ENCODE assay signal across 1 cellular context in the genomic region with DNA sequence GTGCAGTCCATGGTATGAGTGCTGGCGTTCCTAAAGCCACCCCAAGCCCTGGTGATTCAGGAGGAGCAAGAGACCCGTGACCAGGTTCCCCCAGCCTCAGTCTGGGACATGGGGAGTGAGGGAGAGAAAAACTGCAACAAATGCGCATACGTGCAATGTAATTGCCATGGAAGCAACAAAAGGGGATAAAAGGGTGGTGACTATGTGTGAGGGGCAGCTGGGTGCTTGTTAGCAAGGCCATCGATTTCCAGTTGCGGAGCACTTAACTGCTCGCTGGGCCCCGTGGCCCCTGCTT.
TF ChIP-seq lines count a peak whose summit lies in the region.

No MANE protein-coding gene starts in this region.

TF ChIP-seq in WTC11, 78 proteins besides CTCF, POLR2A, EP300 and RAD21 (continued from another document):
- TF ChIP-seq, protein P1, sequence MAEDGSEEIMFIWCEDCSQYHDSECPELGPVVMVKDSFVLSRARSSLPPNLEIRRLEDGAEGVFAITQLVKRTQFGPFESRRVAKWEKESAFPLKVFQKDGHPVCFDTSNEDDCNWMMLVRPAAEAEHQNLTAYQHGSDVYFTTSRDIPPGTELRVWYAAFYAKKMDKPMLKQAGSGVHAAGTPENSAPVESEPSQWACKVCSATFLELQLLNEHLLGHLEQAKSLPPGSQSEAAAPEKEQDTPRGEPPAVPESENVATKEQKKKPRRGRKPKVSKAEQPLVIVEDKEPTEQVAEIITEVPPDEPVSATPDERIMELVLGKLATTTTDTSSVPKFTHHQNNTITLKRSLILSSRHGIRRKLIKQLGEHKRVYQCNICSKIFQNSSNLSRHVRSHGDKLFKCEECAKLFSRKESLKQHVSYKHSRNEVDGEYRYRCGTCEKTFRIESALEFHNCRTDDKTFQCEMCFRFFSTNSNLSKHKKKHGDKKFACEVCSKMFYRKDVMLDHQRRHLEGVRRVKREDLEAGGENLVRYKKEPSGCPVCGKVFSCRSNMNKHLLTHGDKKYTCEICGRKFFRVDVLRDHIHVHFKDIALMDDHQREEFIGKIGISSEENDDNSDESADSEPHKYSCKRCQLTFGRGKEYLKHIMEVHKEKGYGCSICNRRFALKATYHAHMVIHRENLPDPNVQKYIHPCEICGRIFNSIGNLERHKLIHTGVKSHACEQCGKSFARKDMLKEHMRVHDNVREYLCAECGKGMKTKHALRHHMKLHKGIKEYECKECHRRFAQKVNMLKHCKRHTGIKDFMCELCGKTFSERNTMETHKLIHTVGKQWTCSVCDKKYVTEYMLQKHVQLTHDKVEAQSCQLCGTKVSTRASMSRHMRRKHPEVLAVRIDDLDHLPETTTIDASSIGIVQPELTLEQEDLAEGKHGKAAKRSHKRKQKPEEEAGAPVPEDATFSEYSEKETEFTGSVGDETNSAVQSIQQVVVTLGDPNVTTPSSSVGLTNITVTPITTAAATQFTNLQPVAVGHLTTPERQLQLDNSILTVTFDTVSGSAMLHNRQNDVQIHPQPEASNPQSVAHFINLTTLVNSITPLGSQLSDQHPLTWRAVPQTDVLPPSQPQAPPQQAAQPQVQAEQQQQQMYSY (CRISPR knock-in tag; IDR thresholded peaks at IDR 0.05) = no peak
- TF ChIP-seq, protein P2, sequence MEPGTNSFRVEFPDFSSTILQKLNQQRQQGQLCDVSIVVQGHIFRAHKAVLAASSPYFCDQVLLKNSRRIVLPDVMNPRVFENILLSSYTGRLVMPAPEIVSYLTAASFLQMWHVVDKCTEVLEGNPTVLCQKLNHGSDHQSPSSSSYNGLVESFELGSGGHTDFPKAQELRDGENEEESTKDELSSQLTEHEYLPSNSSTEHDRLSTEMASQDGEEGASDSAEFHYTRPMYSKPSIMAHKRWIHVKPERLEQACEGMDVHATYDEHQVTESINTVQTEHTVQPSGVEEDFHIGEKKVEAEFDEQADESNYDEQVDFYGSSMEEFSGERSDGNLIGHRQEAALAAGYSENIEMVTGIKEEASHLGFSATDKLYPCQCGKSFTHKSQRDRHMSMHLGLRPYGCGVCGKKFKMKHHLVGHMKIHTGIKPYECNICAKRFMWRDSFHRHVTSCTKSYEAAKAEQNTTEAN (CRISPR knock-in tag; IDR thresholded peaks at IDR 0.05) = peak; percentile 49; the same call in 1 of the 2 replicates
